In genomic region chr1:16615253-16616252, GRCh38 we compare ENCODE assay signal across 14 cellular contexts. TPM values are rescaled to one million over a fixed set of nuclear protein-coding genes. Genes with fewer than 3 reads are reported as not detected.
DNase-seq lines count a peak whose midpoint lies in the region; ATAC-seq, FAIRE-seq and TF ChIP-seq lines count a peak whose summit lies in the region.
"Had no signal": no experiment of that assay in that cellular context is flagged by ENCODE, and none has a peak within 500 bp of the region (broad histone marks: within the 10 kb centered on the region; RNA-seq: fewer than 3 reads in every experiment).

No MANE protein-coding gene starts in this region.

- ATAC-seq in activated naive CD4-positive, alpha-beta T cell treated with anti-CD3 and anti-CD28 coated beads, Interleukin-2, amount 50 U/mL, for 72 hours = no peak

- H3K36me3 Mint-ChIP-seq in activated naive CD4-positive, alpha-beta T cell treated with anti-CD3 and anti-CD28 coated beads, Interleukin-2, amount 50 U/mL, for 72 hours = no peaks in the 10 kb centered on the region
- no peaks in the 10 kb centered on the region for H3K36me3 Mint-ChIP-seq in activated naive CD4-positive, alpha-beta T cell treated with anti-CD3 and anti-CD28 coated beads for 36 hours (ENCODE audit: low read depth)
- H3K36me3 Mint-ChIP-seq: memory B cell had no signal

- no peaks in the 10 kb centered on the region for H3K4me1 Mint-ChIP-seq in activated naive CD4-positive, alpha-beta T cell treated with anti-CD3 and anti-CD28 coated beads for 36 hours (ENCODE audit: low read depth)
- H3K4me1 Mint-ChIP-seq: memory B cell had no signal

- TF ChIP-seq POLR2A in lower leg skin (IDR thresholded peaks at IDR 0.05) (no peak), transverse colon (IDR thresholded peaks at IDR 0.05) (no peak)

- intact Hi-C loops in activated naive CD4-positive, alpha-beta T cell treated with anti-CD3 and anti-CD28 coated beads for 36 hours (cut with micrococcal nuclease) = no loop called here
- intact Hi-C loops in lower leg skin (cut with DNase I; ENCODE audit: low total_unique reads) (loop anchor here (10.0 kb wide), 1 partner anchor 309 kb away; the partner anchor contains the start of gene CROCC), transverse colon (cut with DNase I; ENCODE audit: low total_unique reads) (no loop called here)

- no peaks in the 10 kb centered on the region for H3K9me3 ChIP-seq in transverse colon

- H3K27ac Mint-ChIP-seq in activated naive CD4-positive, alpha-beta T cell treated with anti-CD3 and anti-CD28 coated beads, Interleukin-2, amount 50 U/mL, for 72 hours = no peak overlapping the region
- H3K27ac Mint-ChIP-seq in activated naive CD4-positive, alpha-beta T cell treated with anti-CD3 and anti-CD28 coated beads for 36 hours = no peak overlapping the region
- H3K27ac Mint-ChIP-seq: memory B cell had no signal

- in situ Hi-C loops in transverse colon (cut with MboI; ENCODE audit: low pct_ligation_motif_present in 1 of 4, low pct_unique_long_range_greater_than_20kb in 1 of 4, low sequenced_read_pairs in 3 of 4) = loop anchor here in 2 of 4 donors (10.0 kb wide), 1 partner anchor 329 kb away; no protein-coding TSS in a partner anchor

- H3K4me1 ChIP-seq in transverse colon = peaks cover 9 to 25% (median 20%) of the 10 kb centered on the region in 4 donors

- no peak for TF ChIP-seq EP300 in transverse colon (IDR thresholded peaks at IDR 0.05; ENCODE audit: low read depth)

- H3K27me3 Mint-ChIP-seq in activated naive CD4-positive, alpha-beta T cell treated with anti-CD3 and anti-CD28 coated beads for 36 hours (ENCODE audit: low read depth) = no peaks in the 10 kb centered on the region
- H3K27me3 Mint-ChIP-seq: memory B cell had no signal

- H3K27me3 ChIP-seq in transverse colon = no peaks in the 10 kb centered on the region

- no peaks in the 10 kb centered on the region for H3K9me3 Mint-ChIP-seq in activated naive CD4-positive, alpha-beta T cell treated with anti-CD3 and anti-CD28 coated beads, Interleukin-2, amount 50 U/mL, for 72 hours
- no peaks in the 10 kb centered on the region for H3K9me3 Mint-ChIP-seq in activated naive CD4-positive, alpha-beta T cell treated with anti-CD3 and anti-CD28 coated beads for 36 hours
- H3K9me3 Mint-ChIP-seq: memory B cell had no signal

- 79 to 80% methylated on average over 9 of the region's 9 CpGs for WGBS in lower leg skin, 2 donors
- WGBS in transverse colon (ENCODE audit: low coverage in 1 of 2), 2 donors = 77 to 79% methylated on average over 9 of the region's 9 CpGs

- CTCF ChIA-PET in activated naive CD4-positive, alpha-beta T cell treated with anti-CD3 and anti-CD28 coated beads for 36 hours (lab: Charles Lee) = interaction anchor here (0.8 to 1.9 kb wide), 3 partner anchors 9 to 336 kb away, joined by 3 to 8 read pairs (median 3); no protein-coding TSS in a partner anchor

- no peak overlapping the region for H3K4me3 ChIP-seq in lower leg skin (ENCODE audit: low read depth, poor library complexity, severe bottlenecking)
- H3K4me3 ChIP-seq in transverse colon = no peak overlapping the region

- H3K4me3 Mint-ChIP-seq in activated naive CD4-positive, alpha-beta T cell treated with anti-CD3 and anti-CD28 coated beads for 36 hours = no peak overlapping the region
- H3K4me3 Mint-ChIP-seq: memory B cell had no signal

- no peak overlapping the region for H3K27ac ChIP-seq in transverse colon
- H3K27ac ChIP-seq: parathyroid adenoma had no signal

- peak; percentile 9 to 55 for DNase-seq in activated naive CD4-positive, alpha-beta T cell treated with anti-CD3 and anti-CD28 coated beads, Interleukin-2, amount 50 U/mL, for 72 hours (ENCODE audit: low spot score in 2 of 2)
- DNase-seq in activated naive CD4-positive, alpha-beta T cell treated with anti-CD3 and anti-CD28 coated beads for 36 hours = no peak
- DNase-seq in activated CD8-positive, alpha-beta memory T cell treated with anti-CD3 and anti-CD28 coated beads, Interleukin-2, amount 50 U/mL, for 48 hours = peak; percentile 60
- DNase-seq in lower leg skin (ENCODE audit: low spot score in 2 of 2) (peak; percentile 14 to 91), transverse colon (peak; percentile 21), RCC 7860 (ENCODE audit: low spot score) (no peak), NCI-H526 (lab: John Stamatoyannopoulos, UW) (no peak)
- DNase-seq in activated CD4-positive, CD25-positive, alpha-beta regulatory T cell treated with anti-CD3 and anti-CD28 coated beads, Interleukin-2, amount 50 U/mL, for 72 hours = no peak
- DNase-seq: DMS 273 treated with DMSO at 0.1 percent for 48 hours had no signal

- FAIRE-seq in RCC 7860 (lab: Jason Lieb, UNC) = no peak
- FAIRE-seq: colon, urothelium cell line had no signal

- TF ChIP-seq CTCF in lower leg skin (IDR thresholded peaks at IDR 0.05) (no peak), transverse colon (IDR thresholded peaks at IDR 0.05) (no peak)

- H3K36me3 ChIP-seq in transverse colon = peaks cover 0 to 7% (median 0%) of the 10 kb centered on the region in 4 donors

RNA-seq across cellular contexts. Expression of gene NBPF1, which starts 2.2 kb away (rescaled TPM):
- total RNA-seq in activated naive CD4-positive, alpha-beta T cell treated with anti-CD3 and anti-CD28 coated beads, Interleukin-2, amount 50 U/mL, for 72 hours = 1 to 10 TPM; 6.2 to 6.5 TPM
- total RNA-seq in activated naive CD4-positive, alpha-beta T cell treated with anti-CD3 and anti-CD28 coated beads for 36 hours = 1 to 10 TPM; 1.6 to 1.9 TPM
- total RNA-seq in lower leg skin (10 to 100 TPM in 3 of 4 donors, 1 to 10 TPM in 1; 8.2 to 19.8 (median 14.7) TPM), transverse colon (100 to 1,000 TPM in 3 of 4 donors, 10 to 100 TPM in 1; 70.1 to 178 (median 148) TPM)

RNA-seq across cellular contexts. Expression of gene RNU1-3, which starts 51.2 kb away (rescaled TPM):
- 1,000 to 10,000 TPM; 1,082 to 1,722 TPM for total RNA-seq in activated naive CD4-positive, alpha-beta T cell treated with anti-CD3 and anti-CD28 coated beads, Interleukin-2, amount 50 U/mL, for 72 hours
- 1,000 to 10,000 TPM; 1,341 to 1,386 TPM for total RNA-seq in activated naive CD4-positive, alpha-beta T cell treated with anti-CD3 and anti-CD28 coated beads for 36 hours
- under 1 TPM in 3 of 4 donors, not detected in 1; under 0.01 TPM for total RNA-seq in lower leg skin
- total RNA-seq in transverse colon = under 1 TPM in 3 of 4 donors, not detected in 1; under 0.01 TPM
- total RNA-seq: HT1080 had no signal

Comparison
In these comparisons a context has a peak if more than half of its experiments do, and no peak if none do; other contexts are left out.
1. DNase-seq: peak in activated naive CD4-positive, alpha-beta T cell treated with anti-CD3 and anti-CD28 coated beads, Interleukin-2, amount 50 U/mL, for 72 hours (2 of 2), activated CD8-positive, alpha-beta memory T cell treated with anti-CD3 and anti-CD28 coated beads, Interleukin-2, amount 50 U/mL, for 48 hours (single experiment), lower leg skin (2 of 2) and transverse colon (single experiment); none in activated naive CD4-positive, alpha-beta T cell treated with anti-CD3 and anti-CD28 coated beads for 36 hours (single experiment), RCC 7860 (single experiment), NCI-H526 (0 of 2) and activated CD4-positive, CD25-positive, alpha-beta regulatory T cell treated with anti-CD3 and anti-CD28 coated beads, Interleukin-2, amount 50 U/mL, for 72 hours (single experiment).
2. RNA of gene RNU1-3, which starts 51.2 kb away (total RNA-seq): 1,082 to 1,722 TPM in activated naive CD4-positive, alpha-beta T cell treated with anti-CD3 and anti-CD28 coated beads, Interleukin-2, amount 50 U/mL, for 72 hours and 1,341 to 1,386 TPM in activated naive CD4-positive, alpha-beta T cell treated with anti-CD3 and anti-CD28 coated beads for 36 hours; under 0.01 TPM in lower leg skin and under 0.01 TPM in transverse colon; every median in the first group is over 1,000 times any median in the second.